ENCODE assay signal across 1 cellular context in genomic region chr4:148376151-148376550, GRCh38.
TF ChIP-seq lines count a peak whose summit lies in the region.

No MANE protein-coding gene starts in this region.

TF ChIP-seq in IMR-90, 13 proteins besides CTCF, POLR2A, EP300 and RAD21:
- TF ChIP-seq ELK1 (IDR thresholded peaks at IDR 0.05; ENCODE audit: borderline replicate concordance, low read depth, low read length) (no peak), RCOR1 (IDR thresholded peaks at IDR 0.05; ENCODE audit: insufficient replicate concordance, low read length) (no peak), CHD1 (IDR thresholded peaks at IDR 0.05; ENCODE audit: low read depth, low read length) (no peak)
